In genomic region chr14:22432348-22432976, GRCh38 we compare ENCODE assay signal across 9 cellular contexts.
DNase-seq lines count a peak whose midpoint lies in the region; ATAC-seq and TF ChIP-seq lines count a peak whose summit lies in the region.
"Had no signal": no experiment of that assay in that cellular context is flagged by ENCODE, and none has a peak within 500 bp of the region (broad histone marks: within the 10 kb centered on the region; RNA-seq: fewer than 3 reads in every experiment).

No MANE protein-coding gene starts in this region.

- H3K4me3 Mint-ChIP-seq in activated CD8-positive, alpha-beta memory T cell treated with anti-CD3 and anti-CD28 coated beads, Interleukin-2, amount 10 ng/mL, durations not matched to agents 7 days and 5 days: no peak overlapping the region
- H3K4me3 Mint-ChIP-seq: activated naive CD4-positive, alpha-beta T cell treated with anti-CD3 and anti-CD28 coated beads, Interleukin-2, amount 50 U/mL, for 24 hours had no signal

- peak; percentile 94 for ATAC-seq in foreskin keratinocyte
- ATAC-seq in HG03442 (IDR thresholded peaks at IDR 0.05; ENCODE audit: unreplicated experiment): no peak
- ATAC-seq in activated CD8-positive, alpha-beta memory T cell treated with anti-CD3 and anti-CD28 coated beads, Interleukin-2, amount 10 ng/mL, durations not matched to agents 7 days and 5 days: no peak

- H3K36me3 Mint-ChIP-seq in activated CD8-positive, alpha-beta memory T cell treated with anti-CD3 and anti-CD28 coated beads, Interleukin-2, amount 10 ng/mL, durations not matched to agents 7 days and 5 days: no peaks in the 10 kb centered on the region
- H3K36me3 Mint-ChIP-seq: activated naive CD4-positive, alpha-beta T cell treated with anti-CD3 and anti-CD28 coated beads, Interleukin-2, amount 50 U/mL, for 24 hours had no signal

- H3K9me3 Mint-ChIP-seq in activated CD8-positive, alpha-beta memory T cell treated with anti-CD3 and anti-CD28 coated beads, Interleukin-2, amount 10 ng/mL, durations not matched to agents 7 days and 5 days (ENCODE audit: low read depth): no peaks in the 10 kb centered on the region
- H3K9me3 Mint-ChIP-seq: activated naive CD4-positive, alpha-beta T cell treated with anti-CD3 and anti-CD28 coated beads, Interleukin-2, amount 50 U/mL, for 24 hours had no signal

- POLR2A ChIA-PET in AG04449 (lab: Yijun Ruan, JAX): no interaction called here

- H3K27me3 ChIP-seq in HL-60 (ENCODE audit: insufficient read depth, poor library complexity, severe bottlenecking) (no peaks in the 10 kb centered on the region), SJSA1 (replicated peaks) (no peaks in the 10 kb centered on the region), foreskin keratinocyte (peaks cover 60% of the 10 kb centered on the region)

- no peaks in the 10 kb centered on the region for H3K27me3 Mint-ChIP-seq in activated CD8-positive, alpha-beta memory T cell treated with anti-CD3 and anti-CD28 coated beads, Interleukin-2, amount 10 ng/mL, durations not matched to agents 7 days and 5 days
- H3K27me3 Mint-ChIP-seq: activated naive CD4-positive, alpha-beta T cell treated with anti-CD3 and anti-CD28 coated beads, Interleukin-2, amount 50 U/mL, for 24 hours had no signal

- DNase-seq in AG04449 (ENCODE audit: low read depth, low spot score) (peak; percentile 81), HL-60 (ENCODE audit: low read depth in 1 of 2, low spot score in 1 of 2) (peak in 1 of 2 experiments; percentile 47), SJSA1 (ENCODE audit: low read depth in 1 of 2, low spot score in 2 of 2) (peak; percentile 54 to 74), foreskin keratinocyte (peak; percentile 89 to 94), skeletal muscle cell (ENCODE audit: low read depth) (peak; percentile 84), GM10266 (ENCODE audit: extremely low spot score) (no peak)
- DNase-seq in activated CD8-positive, alpha-beta memory T cell treated with anti-CD3 and anti-CD28 coated beads, Interleukin-2, amount 10 ng/mL, durations not matched to agents 7 days and 5 days: no peak

- TF ChIP-seq CTCF in AG04449 (IDR thresholded peaks at IDR 0.05; ENCODE audit: insufficient read depth, low read length, missing control alignments) (no peak), HL-60 (IDR thresholded peaks at IDR 0.05; ENCODE audit: insufficient read depth, low read length) (no peak), foreskin keratinocyte (conservative IDR thresholded peaks at IDR 0.05) (no peak), GM10266 (IDR thresholded peaks at IDR 0.05; ENCODE audit: control insufficient read depth, insufficient read depth, low read depth, missing control alignments) (no peak)

- H3K36me3 ChIP-seq in SJSA1: no peaks in the 10 kb centered on the region

- H3K27ac Mint-ChIP-seq in activated CD8-positive, alpha-beta memory T cell treated with anti-CD3 and anti-CD28 coated beads, Interleukin-2, amount 10 ng/mL, durations not matched to agents 7 days and 5 days: no peak overlapping the region
- H3K27ac Mint-ChIP-seq: activated naive CD4-positive, alpha-beta T cell treated with anti-CD3 and anti-CD28 coated beads, Interleukin-2, amount 50 U/mL, for 24 hours had no signal

- H3K4me3 ChIP-seq in AG04449 (ENCODE audit: low read depth, low read length): no peak overlapping the region
- no peak overlapping the region for H3K4me3 ChIP-seq in HL-60 (replicated peaks; ENCODE audit: insufficient read depth, low read length)
- no peak overlapping the region for H3K4me3 ChIP-seq in SJSA1
- H3K4me3 ChIP-seq in skeletal muscle cell (ENCODE audit: low read depth, low read length): no peak overlapping the region

- no peaks in the 10 kb centered on the region for H3K9me3 ChIP-seq in SJSA1 (replicated peaks)

- CTCF ChIA-PET in AG04449 (lab: Yijun Ruan, JAX): interaction anchor here (1.0 to 3.8 kb wide), 6 partner anchors 12 to 124 kb away, joined by 3 to 14 read pairs (median 4); no protein-coding TSS in a partner anchor
- CTCF ChIA-PET in activated CD8-positive, alpha-beta memory T cell treated with anti-CD3 and anti-CD28 coated beads, Interleukin-2, amount 10 ng/mL, durations not matched to agents 7 days and 5 days (lab: Charles Lee): no interaction called here

- peaks cover 35% of the 10 kb centered on the region for H3K4me1 ChIP-seq in SJSA1 (replicated peaks)
- peaks cover 3% of the 10 kb centered on the region for H3K4me1 ChIP-seq in foreskin keratinocyte

- H3K4me1 Mint-ChIP-seq in activated CD8-positive, alpha-beta memory T cell treated with anti-CD3 and anti-CD28 coated beads, Interleukin-2, amount 10 ng/mL, durations not matched to agents 7 days and 5 days: no peaks in the 10 kb centered on the region

- H3K27ac ChIP-seq in HL-60 (replicated peaks) (peak overlapping the region; percentile 52), SJSA1 (no peak overlapping the region), foreskin keratinocyte (no peak overlapping the region)

Comparison
In these comparisons a context has a peak if more than half of its experiments do, and no peak if none do; other contexts are left out.
1. DNase-seq: peak in AG04449 (single experiment), SJSA1 (2 of 2), foreskin keratinocyte (2 of 2) and skeletal muscle cell (single experiment); none in GM10266 (single experiment) and activated CD8-positive, alpha-beta memory T cell treated with anti-CD3 and anti-CD28 coated beads, Interleukin-2, amount 10 ng/mL, durations not matched to agents 7 days and 5 days (single experiment).